Comparison of ENCODE assay signal across 1 cellular context in genomic region chr6:37499433-37500293, GRCh38.
TF ChIP-seq lines count a peak whose summit lies in the region.

TSS of gene CCDC167 (minus strand) at chr6:37499893. CDS start at chr6:37499863, 30 bp downstream.

TF ChIP-seq in HEK293, 187 proteins besides CTCF, POLR2A, EP300 and RAD21 (continued from another document and continues in another):
- TF ChIP-seq, protein P1, sequence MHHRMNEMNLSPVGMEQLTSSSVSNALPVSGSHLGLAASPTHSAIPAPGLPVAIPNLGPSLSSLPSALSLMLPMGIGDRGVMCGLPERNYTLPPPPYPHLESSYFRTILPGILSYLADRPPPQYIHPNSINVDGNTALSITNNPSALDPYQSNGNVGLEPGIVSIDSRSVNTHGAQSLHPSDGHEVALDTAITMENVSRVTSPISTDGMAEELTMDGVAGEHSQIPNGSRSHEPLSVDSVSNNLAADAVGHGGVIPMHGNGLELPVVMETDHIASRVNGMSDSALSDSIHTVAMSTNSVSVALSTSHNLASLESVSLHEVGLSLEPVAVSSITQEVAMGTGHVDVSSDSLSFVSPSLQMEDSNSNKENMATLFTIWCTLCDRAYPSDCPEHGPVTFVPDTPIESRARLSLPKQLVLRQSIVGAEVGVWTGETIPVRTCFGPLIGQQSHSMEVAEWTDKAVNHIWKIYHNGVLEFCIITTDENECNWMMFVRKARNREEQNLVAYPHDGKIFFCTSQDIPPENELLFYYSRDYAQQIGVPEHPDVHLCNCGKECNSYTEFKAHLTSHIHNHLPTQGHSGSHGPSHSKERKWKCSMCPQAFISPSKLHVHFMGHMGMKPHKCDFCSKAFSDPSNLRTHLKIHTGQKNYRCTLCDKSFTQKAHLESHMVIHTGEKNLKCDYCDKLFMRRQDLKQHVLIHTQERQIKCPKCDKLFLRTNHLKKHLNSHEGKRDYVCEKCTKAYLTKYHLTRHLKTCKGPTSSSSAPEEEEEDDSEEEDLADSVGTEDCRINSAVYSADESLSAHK (tag by site-specific recombination; IDR thresholded peaks at IDR 0.05) = no peak
- TF ChIP-seq PRDM6 (tag by site-specific recombination; IDR thresholded peaks at IDR 0.05) (no peak), ZNF610 (tag by site-specific recombination; IDR thresholded peaks at IDR 0.05; ENCODE audit: borderline replicate concordance) (peak; percentile 26; the same call in 1 of the 2 replicates), ZNF274 (IDR thresholded peaks at IDR 0.05; ENCODE audit: low read length) (no peak), ZNF274 (tag by site-specific recombination; IDR thresholded peaks at IDR 0.05; ENCODE audit: borderline replicate concordance) (no peak), ZNF121 (tag by site-specific recombination; IDR thresholded peaks at IDR 0.05) (no peak), ZNF621 (tag by site-specific recombination; IDR thresholded peaks at IDR 0.05) (no peak), ZBTB48 (tag by site-specific recombination; IDR thresholded peaks at IDR 0.05) (peak; percentile 81), KLF10 (tag by site-specific recombination; IDR thresholded peaks at IDR 0.05) (peak; percentile 58; the same call in 1 of the 2 replicates), SP7 (tag by site-specific recombination; IDR thresholded peaks at IDR 0.05) (peak; percentile 62), MEIS1 (CRISPR knock-in tag; IDR thresholded peaks at IDR 0.05; ENCODE audit: borderline replicate concordance) (peak; percentile 94), ZBTB11 (tag by site-specific recombination; conservative IDR thresholded peaks at IDR 0.05; ENCODE audit: low read depth) (no peak; the same call in 1 of the 2 replicates), ZNF2 (tag by site-specific recombination; IDR thresholded peaks at IDR 0.05) (peak; percentile 23; the same call in 1 of the 2 replicates), PRDM1 (tag by site-specific recombination; IDR thresholded peaks at IDR 0.05) (peak; percentile 73), ZNF324 (tag by site-specific recombination; IDR thresholded peaks at IDR 0.05) (0 out of 2 replicates have a peak, but pooled peaks have one; percentile 24), GLIS2 (tag by site-specific recombination; IDR thresholded peaks at IDR 0.05) (peak; percentile 59), ZNF701 (tag by site-specific recombination; IDR thresholded peaks at IDR 0.05) (no peak), ZEB2 (tag by site-specific recombination; IDR thresholded peaks at IDR 0.05) (peak; percentile 51; the same call in 1 of the 2 replicates), KLF8 (tag by site-specific recombination; IDR thresholded peaks at IDR 0.05) (peak; percentile 76), BCL11B (tag by site-specific recombination; IDR thresholded peaks at IDR 0.05; ENCODE audit: low read depth) (no peak), REST (tag by site-specific recombination; IDR thresholded peaks at IDR 0.05) (0 out of 2 replicates have a peak, but pooled peaks have one; percentile 25), ZNF600 (tag by site-specific recombination; IDR thresholded peaks at IDR 0.05) (peak; percentile 74; the same call in 1 of the 2 replicates), ZNF48 (tag by site-specific recombination; IDR thresholded peaks at IDR 0.05) (no peak), KLF1 (tag by site-specific recombination; IDR thresholded peaks at IDR 0.05) (peak; percentile 73), ZXDB (tag by site-specific recombination; IDR thresholded peaks at IDR 0.05) (peak; percentile 94)
- TF ChIP-seq, protein P2, sequence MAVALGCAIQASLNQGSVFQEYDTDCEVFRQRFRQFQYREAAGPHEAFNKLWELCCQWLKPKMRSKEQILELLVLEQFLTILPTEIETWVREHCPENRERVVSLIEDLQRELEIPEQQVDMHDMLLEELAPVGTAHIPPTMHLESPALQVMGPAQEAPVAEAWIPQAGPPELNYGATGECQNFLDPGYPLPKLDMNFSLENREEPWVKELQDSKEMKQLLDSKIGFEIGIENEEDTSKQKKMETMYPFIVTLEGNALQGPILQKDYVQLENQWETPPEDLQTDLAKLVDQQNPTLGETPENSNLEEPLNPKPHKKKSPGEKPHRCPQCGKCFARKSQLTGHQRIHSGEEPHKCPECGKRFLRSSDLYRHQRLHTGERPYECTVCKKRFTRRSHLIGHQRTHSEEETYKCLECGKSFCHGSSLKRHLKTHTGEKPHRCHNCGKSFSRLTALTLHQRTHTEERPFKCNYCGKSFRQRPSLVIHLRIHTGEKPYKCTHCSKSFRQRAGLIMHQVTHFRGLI (tag by site-specific recombination; IDR thresholded peaks at IDR 0.05) = peak; percentile 82
- TF ChIP-seq, protein P3, sequence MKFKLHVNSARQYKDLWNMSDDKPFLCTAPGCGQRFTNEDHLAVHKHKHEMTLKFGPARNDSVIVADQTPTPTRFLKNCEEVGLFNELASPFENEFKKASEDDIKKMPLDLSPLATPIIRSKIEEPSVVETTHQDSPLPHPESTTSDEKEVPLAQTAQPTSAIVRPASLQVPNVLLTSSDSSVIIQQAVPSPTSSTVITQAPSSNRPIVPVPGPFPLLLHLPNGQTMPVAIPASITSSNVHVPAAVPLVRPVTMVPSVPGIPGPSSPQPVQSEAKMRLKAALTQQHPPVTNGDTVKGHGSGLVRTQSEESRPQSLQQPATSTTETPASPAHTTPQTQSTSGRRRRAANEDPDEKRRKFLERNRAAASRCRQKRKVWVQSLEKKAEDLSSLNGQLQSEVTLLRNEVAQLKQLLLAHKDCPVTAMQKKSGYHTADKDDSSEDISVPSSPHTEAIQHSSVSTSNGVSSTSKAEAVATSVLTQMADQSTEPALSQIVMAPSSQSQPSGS (tag by site-specific recombination; IDR thresholded peaks at IDR 0.05; ENCODE audit: low read depth) = no peak
- TF ChIP-seq, protein P4, sequence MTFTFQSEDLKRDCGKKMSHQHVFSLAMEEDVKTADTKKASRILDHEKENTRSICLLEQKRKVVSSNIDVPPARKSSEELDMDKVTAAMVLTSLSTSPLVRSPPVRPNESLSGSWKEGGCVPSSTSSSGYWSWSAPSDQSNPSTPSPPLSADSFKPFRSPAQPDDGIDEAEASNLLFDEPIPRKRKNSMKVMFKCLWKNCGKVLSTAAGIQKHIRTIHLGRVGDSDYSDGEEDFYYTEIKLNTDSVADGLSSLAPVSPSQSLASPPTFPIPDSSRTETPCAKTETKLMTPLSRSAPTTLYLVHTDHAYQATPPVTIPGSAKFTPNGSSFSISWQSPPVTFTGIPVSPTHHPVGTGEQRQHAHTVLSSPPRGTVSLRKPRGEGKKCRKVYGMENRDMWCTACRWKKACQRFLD (tag by site-specific recombination; IDR thresholded peaks at IDR 0.05) = no peak
- TF ChIP-seq, protein P5, sequence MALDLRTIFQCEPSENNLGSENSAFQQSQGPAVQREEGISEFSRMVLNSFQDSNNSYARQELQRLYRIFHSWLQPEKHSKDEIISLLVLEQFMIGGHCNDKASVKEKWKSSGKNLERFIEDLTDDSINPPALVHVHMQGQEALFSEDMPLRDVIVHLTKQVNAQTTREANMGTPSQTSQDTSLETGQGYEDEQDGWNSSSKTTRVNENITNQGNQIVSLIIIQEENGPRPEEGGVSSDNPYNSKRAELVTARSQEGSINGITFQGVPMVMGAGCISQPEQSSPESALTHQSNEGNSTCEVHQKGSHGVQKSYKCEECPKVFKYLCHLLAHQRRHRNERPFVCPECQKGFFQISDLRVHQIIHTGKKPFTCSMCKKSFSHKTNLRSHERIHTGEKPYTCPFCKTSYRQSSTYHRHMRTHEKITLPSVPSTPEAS (tag by site-specific recombination; IDR thresholded peaks at IDR 0.05) = no peak
- TF ChIP-seq, protein P6, sequence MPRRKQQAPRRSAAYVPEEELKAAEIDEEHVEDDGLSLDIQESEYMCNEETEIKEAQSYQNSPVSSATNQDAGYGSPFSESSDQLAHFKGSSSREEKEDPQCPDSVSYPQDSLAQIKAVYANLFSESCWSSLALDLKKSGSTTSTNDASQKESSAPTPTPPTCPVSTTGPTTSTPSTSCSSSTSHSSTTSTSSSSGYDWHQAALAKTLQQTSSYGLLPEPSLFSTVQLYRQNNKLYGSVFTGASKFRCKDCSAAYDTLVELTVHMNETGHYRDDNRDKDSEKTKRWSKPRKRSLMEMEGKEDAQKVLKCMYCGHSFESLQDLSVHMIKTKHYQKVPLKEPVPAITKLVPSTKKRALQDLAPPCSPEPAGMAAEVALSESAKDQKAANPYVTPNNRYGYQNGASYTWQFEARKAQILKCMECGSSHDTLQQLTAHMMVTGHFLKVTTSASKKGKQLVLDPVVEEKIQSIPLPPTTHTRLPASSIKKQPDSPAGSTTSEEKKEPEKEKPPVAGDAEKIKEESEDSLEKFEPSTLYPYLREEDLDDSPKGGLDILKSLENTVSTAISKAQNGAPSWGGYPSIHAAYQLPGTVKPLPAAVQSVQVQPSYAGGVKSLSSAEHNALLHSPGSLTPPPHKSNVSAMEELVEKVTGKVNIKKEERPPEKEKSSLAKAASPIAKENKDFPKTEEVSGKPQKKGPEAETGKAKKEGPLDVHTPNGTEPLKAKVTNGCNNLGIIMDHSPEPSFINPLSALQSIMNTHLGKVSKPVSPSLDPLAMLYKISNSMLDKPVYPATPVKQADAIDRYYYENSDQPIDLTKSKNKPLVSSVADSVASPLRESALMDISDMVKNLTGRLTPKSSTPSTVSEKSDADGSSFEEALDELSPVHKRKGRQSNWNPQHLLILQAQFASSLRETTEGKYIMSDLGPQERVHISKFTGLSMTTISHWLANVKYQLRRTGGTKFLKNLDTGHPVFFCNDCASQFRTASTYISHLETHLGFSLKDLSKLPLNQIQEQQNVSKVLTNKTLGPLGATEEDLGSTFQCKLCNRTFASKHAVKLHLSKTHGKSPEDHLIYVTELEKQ (tag by site-specific recombination; IDR thresholded peaks at IDR 0.05; ENCODE audit: borderline replicate concordance) = no peak
- TF ChIP-seq, protein P7, sequence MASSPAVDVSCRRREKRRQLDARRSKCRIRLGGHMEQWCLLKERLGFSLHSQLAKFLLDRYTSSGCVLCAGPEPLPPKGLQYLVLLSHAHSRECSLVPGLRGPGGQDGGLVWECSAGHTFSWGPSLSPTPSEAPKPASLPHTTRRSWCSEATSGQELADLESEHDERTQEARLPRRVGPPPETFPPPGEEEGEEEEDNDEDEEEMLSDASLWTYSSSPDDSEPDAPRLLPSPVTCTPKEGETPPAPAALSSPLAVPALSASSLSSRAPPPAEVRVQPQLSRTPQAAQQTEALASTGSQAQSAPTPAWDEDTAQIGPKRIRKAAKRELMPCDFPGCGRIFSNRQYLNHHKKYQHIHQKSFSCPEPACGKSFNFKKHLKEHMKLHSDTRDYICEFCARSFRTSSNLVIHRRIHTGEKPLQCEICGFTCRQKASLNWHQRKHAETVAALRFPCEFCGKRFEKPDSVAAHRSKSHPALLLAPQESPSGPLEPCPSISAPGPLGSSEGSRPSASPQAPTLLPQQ (tag by site-specific recombination; IDR thresholded peaks at IDR 0.05) = peak; percentile 75
